In genomic region chr4:46648088-46648744, GRCh38 we compare ENCODE assay signal across 8 cellular contexts.
DNase-seq lines count a peak whose midpoint lies in the region; ATAC-seq, FAIRE-seq and TF ChIP-seq lines count a peak whose summit lies in the region.

No MANE protein-coding gene starts in this region.

- no peaks in the 10 kb centered on the region for H3K27me3 ChIP-seq in colonic mucosa

- intact Hi-C loops in colonic mucosa (cut with DNase I) = no loop called here
- intact Hi-C loops in Right ventricle myocardium superior (cut with DNase I) = no loop called here

- H3K4me1 ChIP-seq in colonic mucosa = no peaks in the 10 kb centered on the region

- no peaks in the 10 kb centered on the region for H3K9me3 ChIP-seq in colonic mucosa

- H3K27ac ChIP-seq in 22Rv1 (no peak overlapping the region), colonic mucosa (no peak overlapping the region)

- TF ChIP-seq CTCF in 22Rv1 (IDR thresholded peaks at IDR 0.05) (peak; percentile 92), colonic mucosa (IDR thresholded peaks at IDR 0.05) (peak; percentile 50)

- peak; percentile 67 to 69 for DNase-seq in NCI-H2081 (lab: John Stamatoyannopoulos, UW)
- DNase-seq in colonic mucosa = peak; percentile 19
- DNase-seq in urothelium cell line (ENCODE audit: low spot score) = peak; percentile 16
- no peak for DNase-seq in activated effector memory CD4-positive, alpha-beta T cell treated with anti-CD3 and anti-CD28 coated beads, Interleukin-2, amount 50 U/mL, for 16 hours
- DNase-seq in Right ventricle myocardium superior = no peak

- FAIRE-seq in urothelium cell line (lab: Jason Lieb, UNC) = no peak

- no peak overlapping the region for H3K4me3 ChIP-seq in colonic mucosa

- ATAC-seq in GM18517 (IDR thresholded peaks at IDR 0.05; ENCODE audit: unreplicated experiment) (peak; percentile 88), HG02884 (IDR thresholded peaks at IDR 0.05; ENCODE audit: unreplicated experiment) (peak; percentile 96), Right ventricle myocardium superior (ENCODE audit: poor library complexity) (no peak)

- H3K9ac ChIP-seq in colonic mucosa (ENCODE audit: low read depth in 2 of 2, low read length in 2 of 2) = no peak overlapping the region

- H3K36me3 ChIP-seq in colonic mucosa = no peaks in the 10 kb centered on the region

Comparison
In these comparisons a context has a peak if more than half of its experiments do, and no peak if none do; other contexts are left out.
1. DNase-seq: peak in NCI-H2081 (2 of 2), colonic mucosa (single experiment) and urothelium cell line (single experiment); none in activated effector memory CD4-positive, alpha-beta T cell treated with anti-CD3 and anti-CD28 coated beads, Interleukin-2, amount 50 U/mL, for 16 hours (single experiment) and Right ventricle myocardium superior (single experiment).